In genomic region chr11:28346721-28347120, GRCh38 we compare ENCODE assay signal across 1 cellular context.
TF ChIP-seq lines count a peak whose summit lies in the region.

No MANE protein-coding gene starts in this region.

TF ChIP-seq in IMR-90, 13 proteins besides CTCF, POLR2A, EP300 and RAD21 (continued from another document):
- TF ChIP-seq USF2 (IDR thresholded peaks at IDR 0.05; ENCODE audit: low read depth, low read length) (no peak), BHLHE40 (IDR thresholded peaks at IDR 0.05; ENCODE audit: low read depth, low read length) (no peak), CHD1 (IDR thresholded peaks at IDR 0.05; ENCODE audit: low read depth, low read length) (no peak), MAZ (IDR thresholded peaks at IDR 0.05; ENCODE audit: borderline replicate concordance, low read depth, low read length) (no peak), ELK1 (IDR thresholded peaks at IDR 0.05; ENCODE audit: borderline replicate concordance, low read depth, low read length) (no peak), RFX5 (IDR thresholded peaks at IDR 0.05; ENCODE audit: low read depth, low read length) (no peak), MXI1 (IDR thresholded peaks at IDR 0.05; ENCODE audit: borderline replicate concordance, low read depth, low read length) (no peak)
